22 cellular contexts compared by ENCODE assay signal in the genomic region with DNA sequence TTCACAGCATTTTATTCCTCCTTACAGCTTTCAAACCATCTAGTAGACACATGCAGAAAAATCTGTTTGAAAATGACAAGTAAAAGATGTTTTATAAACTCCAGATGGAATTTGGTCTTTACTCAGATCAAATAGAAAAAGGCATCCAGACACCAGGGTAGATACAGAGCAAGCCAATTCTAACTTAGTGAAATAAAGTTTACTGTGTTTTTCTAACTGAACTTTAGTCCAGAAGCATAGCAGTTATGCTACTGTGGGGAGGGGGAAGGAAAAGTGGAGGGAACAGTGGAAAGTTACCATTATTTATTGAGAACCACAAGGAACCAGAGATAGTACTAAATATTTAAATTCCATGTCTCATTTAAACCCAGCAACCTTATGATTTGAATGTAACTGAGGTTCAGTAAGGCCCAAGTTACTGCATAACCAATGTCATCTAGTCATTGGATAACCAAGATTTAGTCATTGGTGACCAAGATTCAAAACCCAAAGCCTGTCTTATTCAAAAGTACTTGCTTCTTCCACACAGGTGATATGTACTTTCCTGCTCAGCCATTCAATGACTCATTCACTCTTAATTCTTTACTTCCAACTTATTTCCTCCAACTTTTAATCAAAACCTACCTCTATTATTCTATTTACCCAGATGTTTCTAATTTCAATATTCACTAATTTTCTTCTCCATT. TPM values are rescaled to one million over a fixed set of nuclear protein-coding genes. Genes with fewer than 3 reads are reported as not detected.
"Had no signal": no experiment of that assay in that cellular context is flagged by ENCODE, and none has a peak within 500 bp of the region (broad histone marks: within the 10 kb centered on the region; RNA-seq: fewer than 3 reads in every experiment).

No MANE protein-coding gene starts in this region.

- DNase-seq: activated CD4-positive, alpha-beta T cell treated with anti-CD3 and anti-CD28 coated beads for 48 hours; activated CD4-positive, alpha-beta T cell treated with anti-CD3 and anti-CD28 coated beads, Interleukin-2, amount 50 U/mL, for 4 hours; activated CD4-positive, CD25-positive, alpha-beta regulatory T cell treated with anti-CD3 and anti-CD28 coated beads, Interleukin-2, amount 50 U/mL, for 72 hours; activated CD8-positive, alpha-beta memory T cell treated with anti-CD3 and anti-CD28 coated beads, Interleukin-2, amount 50 U/mL, for 48 hours; activated CD8-positive, alpha-beta T cell treated with anti-CD3 and anti-CD28 coated beads, Interleukin-2, amount 10 ng/mL, durations not matched to agents 7 days and 5 days; activated T-cell treated with anti-CD3 and anti-CD28 coated beads, Interleukin-2, amount 50 U/mL, for 1 hour; body of pancreas; KG1; NCI-H1105; NCI-H1436; NCI-H1694 treated with DMSO at 0.1 percent for 48 hours; NCI-H2029 treated with DMSO at 0.1 percent for 48 hours; NCI-H446; NCI-H524; SIG-M5; T-helper 17 cell; T-helper 9 cell had no signal

- H3K27me3 Mint-ChIP-seq: activated naive CD4-positive, alpha-beta T cell treated with anti-CD3 and anti-CD28 coated beads, Interleukin-2, amount 50 U/mL, for 24 hours; T-helper 17 cell had no signal

- H3K27me3 ChIP-seq: ascending aorta, body of pancreas, cardiac muscle cell had no signal

- H3K4me3 Mint-ChIP-seq: activated CD8-positive, alpha-beta T cell treated with anti-CD3 and anti-CD28 coated beads, Interleukin-2, amount 10 ng/mL, durations not matched to agents 7 days and 5 days; activated naive CD4-positive, alpha-beta T cell treated with anti-CD3 and anti-CD28 coated beads, Interleukin-2, amount 50 U/mL, for 24 hours; T-helper 17 cell; WTC11 had no signal

- H3K27ac ChIP-seq: ascending aorta, body of pancreas, cardiac muscle cell had no signal

- H3K9me3 ChIP-seq: ascending aorta, body of pancreas had no signal

- H3K27ac Mint-ChIP-seq: activated CD8-positive, alpha-beta T cell treated with anti-CD3 and anti-CD28 coated beads, Interleukin-2, amount 10 ng/mL, durations not matched to agents 7 days and 5 days; activated naive CD4-positive, alpha-beta T cell treated with anti-CD3 and anti-CD28 coated beads, Interleukin-2, amount 50 U/mL, for 24 hours; T-helper 17 cell; WTC11 had no signal

- H3K4me1 Mint-ChIP-seq: activated naive CD4-positive, alpha-beta T cell treated with anti-CD3 and anti-CD28 coated beads, Interleukin-2, amount 50 U/mL, for 24 hours; T-helper 17 cell had no signal

- H3K36me3 Mint-ChIP-seq: activated naive CD4-positive, alpha-beta T cell treated with anti-CD3 and anti-CD28 coated beads, Interleukin-2, amount 50 U/mL, for 24 hours had no signal

- H3K4me1 ChIP-seq: ascending aorta, body of pancreas had no signal

- ATAC-seq: activated CD8-positive, alpha-beta T cell treated with anti-CD3 and anti-CD28 coated beads, Interleukin-2, amount 10 ng/mL, durations not matched to agents 7 days and 5 days; body of pancreas; T-helper 17 cell; WTC11 had no signal

- H3K9me3 Mint-ChIP-seq: activated naive CD4-positive, alpha-beta T cell treated with anti-CD3 and anti-CD28 coated beads, Interleukin-2, amount 50 U/mL, for 24 hours had no signal

- H3K4me3 ChIP-seq: ascending aorta, body of pancreas, cardiac muscle cell had no signal

- H3K36me3 ChIP-seq: ascending aorta, cardiac muscle cell had no signal

RNA-seq across cellular contexts. Expression of a gene that starts 57.7 kb away (rescaled TPM):
- total RNA-seq: activated CD8-positive, alpha-beta T cell treated with anti-CD3 and anti-CD28 coated beads, Interleukin-2, amount 10 ng/mL, durations not matched to agents 7 days and 5 days; ascending aorta; RPMI7951; T-helper 17 cell had no signal
- polyA plus RNA-seq: cardiac muscle cell had no signal
